Comparison of ENCODE assay signal across 8 cellular contexts in genomic region chr6:109094351-109095035, GRCh38. TPM values are rescaled to one million over a fixed set of nuclear protein-coding genes. Genes with fewer than 3 reads are reported as not detected.
DNase-seq lines count a peak whose midpoint lies in the region; ATAC-seq and TF ChIP-seq lines count a peak whose summit lies in the region.

Gene SESN1, minus strand, starts transcription at chr6:109094846. Its CDS starts 773 bp downstream, at chr6:109094073.

- DNase-seq in Ammon's horn (ENCODE audit: low spot score) (peak; percentile 91), NCI-H510A treated with DMSO at 0.1 percent for 48 hours (lab: John Stamatoyannopoulos, UW) (peak; percentile 14), chondrocyte (ENCODE audit: low spot score) (peak; percentile 99), kidney glomerular epithelial cell (lab: John Stamatoyannopoulos, UW) (peak; percentile 80)
- peak; percentile 76 to 88 for DNase-seq in activated CD4-positive, alpha-beta T cell treated with anti-CD3 and anti-CD28 coated beads for 24 hours (ENCODE audit: low read depth in 2 of 2)
- peak; percentile 84 to 92 for DNase-seq in stimulated activated CD4-positive, alpha-beta T cell treated with anti-CD3 and anti-CD28 coated beads, Interleukin-15, amount 100 ng/mL, for 48 hours (ENCODE audit: low read depth in 2 of 2)

- H3K36me3 Mint-ChIP-seq in chondrocyte (ENCODE audit: low read depth) = peaks cover 3% of the 10 kb centered on the region

- ATAC-seq in GM19043 (IDR thresholded peaks at IDR 0.05; ENCODE audit: low read depth, unreplicated experiment) = peak; percentile 54
- peak; percentile 68 for ATAC-seq in HG03354 (IDR thresholded peaks at IDR 0.05; ENCODE audit: poor library complexity, severe bottlenecking, unreplicated experiment)

- H3K4me1 Mint-ChIP-seq in chondrocyte (ENCODE audit: low read depth) = peaks cover 46% of the 10 kb centered on the region

- peak within 1 kb of the TSS; percentile 78 for H3K4me3 Mint-ChIP-seq in chondrocyte (ENCODE audit: unreplicated experiment)

- no peaks in the 10 kb centered on the region for H3K9me3 Mint-ChIP-seq in chondrocyte (ENCODE audit: low read depth)

- peak within 1 kb of the TSS; percentile 99 for H3K27ac Mint-ChIP-seq in chondrocyte (ENCODE audit: unreplicated experiment)

- TF ChIP-seq CTCF in chondrocyte (IDR thresholded peaks at IDR 0.05) = no peak

- no peaks in the 10 kb centered on the region for H3K27me3 Mint-ChIP-seq in chondrocyte (ENCODE audit: low read depth)

RNA-seq across cellular contexts. Expression of gene SESN1, which starts in this region (rescaled TPM):
- 9.2 to 12.2 TPM (median 9.5 TPM) in 3 replicates for total RNA-seq in chondrocyte

Comparison
In these comparisons a context has a peak if more than half of its experiments do, and no peak if none do; other contexts are left out.
1. Peak in every context shown above with its lines: DNase-seq and ATAC-seq.
2. DNase-seq: peak in every context shown above with its lines; median percentile 99 in chondrocyte; 91 in Ammon's horn; 88 in stimulated activated CD4-positive, alpha-beta T cell treated with anti-CD3 and anti-CD28 coated beads, Interleukin-15, amount 100 ng/mL, for 48 hours; 82 in activated CD4-positive, alpha-beta T cell treated with anti-CD3 and anti-CD28 coated beads for 24 hours; 80 in kidney glomerular epithelial cell; 14 in NCI-H510A treated with DMSO at 0.1 percent for 48 hours.